Comparison of ENCODE assay signal across 8 cellular contexts in the genomic region with DNA sequence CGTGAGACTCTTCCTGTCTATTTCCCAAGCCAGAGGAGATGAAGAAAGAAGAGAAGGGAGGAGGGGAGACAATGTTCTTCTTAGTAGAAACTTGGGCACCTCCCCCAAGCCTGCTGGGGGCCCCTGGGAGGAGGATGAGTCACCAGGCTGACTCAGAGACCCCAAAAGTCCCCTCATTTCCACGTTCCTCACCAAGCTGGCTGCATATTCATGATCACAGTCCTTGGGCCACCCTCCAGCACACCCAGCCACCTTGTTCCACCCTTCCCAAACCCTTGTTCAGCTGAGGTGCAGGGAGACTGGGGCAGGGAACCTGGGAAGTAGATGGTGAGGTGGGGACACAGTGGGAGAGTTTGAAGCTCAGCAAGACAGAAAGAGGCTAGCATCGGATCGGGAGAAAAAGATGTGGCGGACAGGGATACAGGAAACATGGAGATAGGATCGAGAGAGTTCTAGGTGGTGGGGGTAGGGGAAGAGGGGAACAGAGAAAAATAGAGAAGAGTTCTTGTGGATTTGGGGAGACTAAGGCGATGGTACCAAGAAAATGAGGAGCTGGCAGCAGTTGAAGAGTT. TPM values are rescaled to one million over a fixed set of nuclear protein-coding genes. Genes with fewer than 3 reads are reported as not detected.
DNase-seq lines count a peak whose midpoint lies in the region; ATAC-seq and TF ChIP-seq lines count a peak whose summit lies in the region.

No MANE protein-coding gene starts in this region.

- H3K27me3 ChIP-seq in foreskin keratinocyte = no peaks in the 10 kb centered on the region
- H3K27me3 ChIP-seq in prostate gland (replicated peaks; ENCODE audit: insufficient read depth) = no peaks in the 10 kb centered on the region

- no peak for TF ChIP-seq CTCF in foreskin keratinocyte (conservative IDR thresholded peaks at IDR 0.05)
- no peak for TF ChIP-seq CTCF in prostate gland (IDR thresholded peaks at IDR 0.05)

- peak; percentile 41 for DNase-seq in NK-92 treated with Interleukin-12 subunit alpha and Interleukin-12 subunit beta, amount 100 ng/mL, for 24 hours (lab: John Stamatoyannopoulos, UW)
- DNase-seq in NK-92 (lab: John Stamatoyannopoulos, UW; ENCODE audit: unreplicated experiment) = no peak
- peak; percentile 38 for DNase-seq in activated T-cell treated with anti-CD3 and anti-CD28 coated beads, Interleukin-2, amount 50 U/mL, for 1 hour
- DNase-seq in foreskin keratinocyte = peak in 1 of 2 donors; percentile 18
- no peak for DNase-seq in prostate gland (ENCODE audit: low spot score)
- no peak for DNase-seq in GF-D8 (lab: John Stamatoyannopoulos, UW)
- DNase-seq in NCI-H1105 (lab: John Stamatoyannopoulos, UW) = no peak
- DNase-seq in NCI-H1436 (lab: John Stamatoyannopoulos, UW) = no peak

- ATAC-seq in foreskin keratinocyte = peak; percentile 5

- H3K4me1 ChIP-seq in foreskin keratinocyte = no peaks in the 10 kb centered on the region
- no peaks in the 10 kb centered on the region for H3K4me1 ChIP-seq in prostate gland (replicated peaks)

- peak overlapping the region; percentile 86 for H3K27ac ChIP-seq in foreskin keratinocyte
- H3K27ac ChIP-seq in prostate gland = peak overlapping the region; percentile 89 to 95

- TF ChIP-seq POLR2A in prostate gland (IDR thresholded peaks at IDR 0.05) = peak; percentile 18

- 11% methylated on average over 7 of the region's 7 CpGs for WGBS in prostate gland

- no peaks in the 10 kb centered on the region for H3K36me3 ChIP-seq in prostate gland

- H3K9me3 ChIP-seq in prostate gland = no peaks in the 10 kb centered on the region

- intact Hi-C loops in prostate gland (cut with DNase I) = loop anchor here (5.0 kb wide), 3 partner anchors 38 to 308 kb away; a partner anchor contains a TSS

- peak overlapping the region; percentile 40 to 63 for H3K4me3 ChIP-seq in prostate gland

RNA-seq across cellular contexts. Expression of a gene that starts 0.7 kb away (rescaled TPM):
- total RNA-seq in foreskin keratinocyte (61.1 and 69.9 TPM in 2 replicates), prostate gland (10 to 100 TPM; 49.1 to 49.3 TPM)
- 113 and 117 TPM in 2 replicates for polyA plus RNA-seq in foreskin keratinocyte

RNA-seq across cellular contexts. Expression of a gene that starts 5.1 kb away (rescaled TPM):
- total RNA-seq in foreskin keratinocyte (3,292 and 3,513 TPM in 2 replicates), prostate gland (1,000 to 10,000 TPM; 1,937 to 3,992 TPM)
- 5,023 and 5,391 TPM in 2 replicates for polyA plus RNA-seq in foreskin keratinocyte

RNA-seq across cellular contexts. Expression of a gene that starts 8.0 kb away (rescaled TPM):
- 103 and 107 TPM in 2 replicates for total RNA-seq in foreskin keratinocyte
- polyA plus RNA-seq in foreskin keratinocyte = 133 and 138 TPM in 2 replicates
- 100 to 1,000 TPM; 234 to 404 TPM for total RNA-seq in prostate gland

RNA-seq across cellular contexts. Expression of a gene that starts 17.7 kb away (rescaled TPM):
- total RNA-seq in foreskin keratinocyte = 9.8 and 11.5 TPM in 2 replicates
- polyA plus RNA-seq in foreskin keratinocyte = 9.3 and 9.8 TPM in 2 replicates
- total RNA-seq in prostate gland = 100 to 1,000 TPM; 109 to 386 TPM

RNA-seq across cellular contexts. Expression of a gene that starts 22.1 kb away (rescaled TPM):
- total RNA-seq in foreskin keratinocyte (101 and 118 TPM in 2 replicates), prostate gland (100 to 1,000 TPM in 1 of 2 donors, 10 to 100 TPM in 1; 88.6 to 122 TPM)
- polyA plus RNA-seq in foreskin keratinocyte = 97.2 and 122 TPM in 2 replicates

Comparison
In these comparisons a context has a peak if more than half of its experiments do, and no peak if none do; other contexts are left out.
1. DNase-seq: peak in NK-92 treated with Interleukin-12 subunit alpha and Interleukin-12 subunit beta, amount 100 ng/mL, for 24 hours (single experiment) and activated T-cell treated with anti-CD3 and anti-CD28 coated beads, Interleukin-2, amount 50 U/mL, for 1 hour (single experiment); none in NK-92 (single experiment), prostate gland (single experiment), GF-D8 (single experiment), NCI-H1105 (single experiment) and NCI-H1436 (single experiment).